2 cellular contexts compared by ENCODE assay signal in genomic region chr1:43524804-43525203, GRCh38.
TF ChIP-seq lines count a peak whose summit lies in the region.

No MANE protein-coding gene starts in this region.

TF ChIP-seq in GM23338, 12 proteins besides CTCF, POLR2A, EP300 and RAD21:
- TF ChIP-seq EZH2 (IDR thresholded peaks at IDR 0.05; ENCODE audit: low read depth, unreplicated experiment) (no peak), EZH2phosphoT487 (IDR thresholded peaks at IDR 0.05; ENCODE audit: unreplicated experiment) (no peak), NANOG (IDR thresholded peaks at IDR 0.05; ENCODE audit: borderline replicate concordance) (no peak), STAT1 (IDR thresholded peaks at IDR 0.05; ENCODE audit: unreplicated experiment) (no peak), POLR2AphosphoS5 (IDR thresholded peaks at IDR 0.05; ENCODE audit: low read depth) (no peak), ZNF331 (CRISPR knock-in tag; IDR thresholded peaks at IDR 0.05; ENCODE audit: low read depth) (no peak), JUNB (IDR thresholded peaks at IDR 0.05; ENCODE audit: unreplicated experiment) (no peak), ZNF114 (CRISPR knock-in tag; IDR thresholded peaks at IDR 0.05) (no peak), CREB1 (CRISPR knock-in tag; IDR thresholded peaks at IDR 0.05; ENCODE audit: low read depth) (no peak)
- TF ChIP-seq, protein P1, sequence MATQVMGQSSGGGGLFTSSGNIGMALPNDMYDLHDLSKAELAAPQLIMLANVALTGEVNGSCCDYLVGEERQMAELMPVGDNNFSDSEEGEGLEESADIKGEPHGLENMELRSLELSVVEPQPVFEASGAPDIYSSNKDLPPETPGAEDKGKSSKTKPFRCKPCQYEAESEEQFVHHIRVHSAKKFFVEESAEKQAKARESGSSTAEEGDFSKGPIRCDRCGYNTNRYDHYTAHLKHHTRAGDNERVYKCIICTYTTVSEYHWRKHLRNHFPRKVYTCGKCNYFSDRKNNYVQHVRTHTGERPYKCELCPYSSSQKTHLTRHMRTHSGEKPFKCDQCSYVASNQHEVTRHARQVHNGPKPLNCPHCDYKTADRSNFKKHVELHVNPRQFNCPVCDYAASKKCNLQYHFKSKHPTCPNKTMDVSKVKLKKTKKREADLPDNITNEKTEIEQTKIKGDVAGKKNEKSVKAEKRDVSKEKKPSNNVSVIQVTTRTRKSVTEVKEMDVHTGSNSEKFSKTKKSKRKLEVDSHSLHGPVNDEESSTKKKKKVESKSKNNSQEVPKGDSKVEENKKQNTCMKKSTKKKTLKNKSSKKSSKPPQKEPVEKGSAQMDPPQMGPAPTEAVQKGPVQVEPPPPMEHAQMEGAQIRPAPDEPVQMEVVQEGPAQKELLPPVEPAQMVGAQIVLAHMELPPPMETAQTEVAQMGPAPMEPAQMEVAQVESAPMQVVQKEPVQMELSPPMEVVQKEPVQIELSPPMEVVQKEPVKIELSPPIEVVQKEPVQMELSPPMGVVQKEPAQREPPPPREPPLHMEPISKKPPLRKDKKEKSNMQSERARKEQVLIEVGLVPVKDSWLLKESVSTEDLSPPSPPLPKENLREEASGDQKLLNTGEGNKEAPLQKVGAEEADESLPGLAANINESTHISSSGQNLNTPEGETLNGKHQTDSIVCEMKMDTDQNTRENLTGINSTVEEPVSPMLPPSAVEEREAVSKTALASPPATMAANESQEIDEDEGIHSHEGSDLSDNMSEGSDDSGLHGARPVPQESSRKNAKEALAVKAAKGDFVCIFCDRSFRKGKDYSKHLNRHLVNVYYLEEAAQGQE (IDR thresholded peaks at IDR 0.05; ENCODE audit: unreplicated experiment): no peak
- TF ChIP-seq, protein P2, sequence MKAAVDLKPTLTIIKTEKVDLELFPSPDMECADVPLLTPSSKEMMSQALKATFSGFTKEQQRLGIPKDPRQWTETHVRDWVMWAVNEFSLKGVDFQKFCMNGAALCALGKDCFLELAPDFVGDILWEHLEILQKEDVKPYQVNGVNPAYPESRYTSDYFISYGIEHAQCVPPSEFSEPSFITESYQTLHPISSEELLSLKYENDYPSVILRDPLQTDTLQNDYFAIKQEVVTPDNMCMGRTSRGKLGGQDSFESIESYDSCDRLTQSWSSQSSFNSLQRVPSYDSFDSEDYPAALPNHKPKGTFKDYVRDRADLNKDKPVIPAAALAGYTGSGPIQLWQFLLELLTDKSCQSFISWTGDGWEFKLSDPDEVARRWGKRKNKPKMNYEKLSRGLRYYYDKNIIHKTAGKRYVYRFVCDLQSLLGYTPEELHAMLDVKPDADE (IDR thresholded peaks at IDR 0.05): no peak
- TF ChIP-seq, protein P3, sequence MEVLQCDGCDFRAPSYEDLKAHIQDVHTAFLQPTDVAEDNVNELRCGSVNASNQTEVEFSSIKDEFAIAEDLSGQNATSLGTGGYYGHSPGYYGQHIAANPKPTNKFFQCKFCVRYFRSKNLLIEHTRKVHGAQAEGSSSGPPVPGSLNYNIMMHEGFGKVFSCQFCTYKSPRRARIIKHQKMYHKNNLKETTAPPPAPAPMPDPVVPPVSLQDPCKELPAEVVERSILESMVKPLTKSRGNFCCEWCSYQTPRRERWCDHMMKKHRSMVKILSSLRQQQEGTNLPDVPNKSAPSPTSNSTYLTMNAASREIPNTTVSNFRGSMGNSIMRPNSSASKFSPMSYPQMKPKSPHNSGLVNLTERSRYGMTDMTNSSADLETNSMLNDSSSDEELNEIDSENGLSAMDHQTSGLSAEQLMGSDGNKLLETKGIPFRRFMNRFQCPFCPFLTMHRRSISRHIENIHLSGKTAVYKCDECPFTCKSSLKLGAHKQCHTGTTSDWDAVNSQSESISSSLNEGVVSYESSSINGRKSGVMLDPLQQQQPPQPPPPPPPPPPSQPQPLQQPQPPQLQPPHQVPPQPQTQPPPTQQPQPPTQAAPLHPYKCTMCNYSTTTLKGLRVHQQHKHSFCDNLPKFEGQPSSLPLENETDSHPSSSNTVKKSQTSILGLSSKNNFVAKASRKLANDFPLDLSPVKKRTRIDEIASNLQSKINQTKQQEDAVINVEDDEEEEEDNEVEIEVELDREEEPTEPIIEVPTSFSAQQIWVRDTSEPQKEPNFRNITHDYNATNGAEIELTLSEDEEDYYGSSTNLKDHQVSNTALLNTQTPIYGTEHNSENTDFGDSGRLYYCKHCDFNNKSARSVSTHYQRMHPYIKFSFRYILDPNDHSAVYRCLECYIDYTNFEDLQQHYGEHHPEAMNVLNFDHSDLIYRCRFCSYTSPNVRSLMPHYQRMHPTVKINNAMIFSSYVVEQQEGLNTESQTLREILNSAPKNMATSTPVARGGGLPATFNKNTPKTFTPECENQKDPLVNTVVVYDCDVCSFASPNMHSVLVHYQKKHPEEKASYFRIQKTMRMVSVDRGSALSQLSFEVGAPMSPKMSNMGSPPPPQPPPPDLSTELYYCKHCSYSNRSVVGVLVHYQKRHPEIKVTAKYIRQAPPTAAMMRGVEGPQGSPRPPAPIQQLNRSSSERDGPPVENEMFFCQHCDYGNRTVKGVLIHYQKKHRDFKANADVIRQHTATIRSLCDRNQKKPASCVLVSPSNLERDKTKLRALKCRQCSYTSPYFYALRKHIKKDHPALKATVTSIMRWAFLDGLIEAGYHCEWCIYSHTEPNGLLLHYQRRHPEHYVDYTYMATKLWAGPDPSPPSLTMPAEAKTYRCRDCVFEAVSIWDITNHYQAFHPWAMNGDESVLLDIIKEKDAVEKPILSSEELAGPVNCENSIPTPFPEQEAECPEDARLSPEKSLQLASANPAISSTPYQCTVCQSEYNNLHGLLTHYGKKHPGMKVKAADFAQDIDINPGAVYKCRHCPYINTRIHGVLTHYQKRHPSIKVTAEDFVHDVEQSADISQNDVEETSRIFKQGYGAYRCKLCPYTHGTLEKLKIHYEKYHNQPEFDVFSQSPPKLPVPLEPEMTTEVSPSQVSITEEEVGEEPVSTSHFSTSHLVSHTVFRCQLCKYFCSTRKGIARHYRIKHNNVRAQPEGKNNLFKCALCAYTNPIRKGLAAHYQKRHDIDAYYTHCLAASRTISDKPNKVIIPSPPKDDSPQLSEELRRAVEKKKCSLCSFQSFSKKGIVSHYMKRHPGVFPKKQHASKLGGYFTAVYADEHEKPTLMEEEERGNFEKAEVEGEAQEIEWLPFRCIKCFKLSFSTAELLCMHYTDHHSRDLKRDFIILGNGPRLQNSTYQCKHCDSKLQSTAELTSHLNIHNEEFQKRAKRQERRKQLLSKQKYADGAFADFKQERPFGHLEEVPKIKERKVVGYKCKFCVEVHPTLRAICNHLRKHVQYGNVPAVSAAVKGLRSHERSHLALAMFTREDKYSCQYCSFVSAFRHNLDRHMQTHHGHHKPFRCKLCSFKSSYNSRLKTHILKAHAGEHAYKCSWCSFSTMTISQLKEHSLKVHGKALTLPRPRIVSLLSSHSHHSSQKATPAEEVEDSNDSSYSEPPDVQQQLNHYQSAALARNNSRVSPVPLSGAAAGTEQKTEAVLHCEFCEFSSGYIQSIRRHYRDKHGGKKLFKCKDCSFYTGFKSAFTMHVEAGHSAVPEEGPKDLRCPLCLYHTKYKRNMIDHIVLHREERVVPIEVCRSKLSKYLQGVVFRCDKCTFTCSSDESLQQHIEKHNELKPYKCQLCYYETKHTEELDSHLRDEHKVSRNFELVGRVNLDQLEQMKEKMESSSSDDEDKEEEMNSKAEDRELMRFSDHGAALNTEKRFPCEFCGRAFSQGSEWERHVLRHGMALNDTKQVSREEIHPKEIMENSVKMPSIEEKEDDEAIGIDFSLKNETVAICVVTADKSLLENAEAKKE (CRISPR knock-in tag; IDR thresholded peaks at IDR 0.05): no peak
TF ChIP-seq in GM23338: peak in this region for 0.

TF ChIP-seq in H1, 55 proteins besides CTCF, POLR2A, EP300 and RAD21:
- TF ChIP-seq FOSL1 (IDR thresholded peaks at IDR 0.05; ENCODE audit: insufficient read depth, low read depth, low read length) (no peak), SUZ12 (IDR thresholded peaks at IDR 0.05; ENCODE audit: low read length) (no peak), BRCA1 (IDR thresholded peaks at IDR 0.05; ENCODE audit: low read depth, low read length) (no peak), NRF1 (IDR thresholded peaks at IDR 0.05; ENCODE audit: low read depth, low read length) (no peak), CTBP2 (IDR thresholded peaks at IDR 0.05; ENCODE audit: borderline replicate concordance, insufficient read depth, insufficient read length, low read length) (no peak), HDAC6 (IDR thresholded peaks at IDR 0.05; ENCODE audit: low read depth, low read length) (no peak), TEAD4 (IDR thresholded peaks at IDR 0.05; ENCODE audit: low read depth, low read length) (no peak), CBX5 (IDR thresholded peaks at IDR 0.05; ENCODE audit: low read depth, low read length) (no peak), GTF2F1 (IDR thresholded peaks at IDR 0.05; ENCODE audit: borderline replicate concordance, low read depth, low read length) (no peak), CBX8 (IDR thresholded peaks at IDR 0.05; ENCODE audit: borderline replicate concordance, low read depth, low read length) (no peak), KDM1A (IDR thresholded peaks at IDR 0.05; ENCODE audit: borderline replicate concordance, low read length) (no peak), TCF12 (IDR thresholded peaks at IDR 0.05; ENCODE audit: low read depth, low read length) (no peak), ASH2L (IDR thresholded peaks at IDR 0.05; ENCODE audit: low read length) (no peak)
